8 cellular contexts compared by ENCODE assay signal in the genomic region with DNA sequence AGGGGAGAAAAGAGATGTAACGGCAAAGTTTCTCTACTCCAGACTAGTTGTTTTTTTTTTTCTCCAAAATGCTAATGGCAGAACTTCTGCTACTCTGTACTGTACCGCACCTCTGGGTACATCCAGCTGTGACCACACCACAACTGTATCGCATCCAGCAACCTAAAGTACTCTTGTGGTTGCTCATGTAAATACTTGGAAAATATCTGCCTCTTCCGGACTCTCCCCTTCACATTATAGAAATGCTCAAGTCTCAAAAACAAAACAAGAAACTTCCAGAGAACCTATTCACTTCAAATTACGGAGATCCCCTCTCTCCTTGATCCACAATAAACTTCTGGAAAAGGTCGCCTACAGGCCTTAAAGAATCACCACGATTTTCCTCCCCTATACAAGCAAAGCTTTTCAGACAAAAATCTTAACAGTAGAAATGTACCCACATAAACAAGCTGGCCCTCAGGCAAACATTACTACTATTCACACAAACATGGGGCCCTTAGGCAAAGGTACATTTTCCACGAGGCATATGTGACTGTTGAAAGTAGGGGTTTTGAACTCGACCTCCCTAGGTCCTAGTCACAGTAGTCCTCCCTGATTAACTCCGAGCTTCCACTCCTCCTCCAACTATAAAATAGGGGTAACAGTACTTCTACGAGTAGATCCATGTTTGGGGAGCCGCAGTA.
DNase-seq lines count a peak whose midpoint lies in the region; ATAC-seq and TF ChIP-seq lines count a peak whose summit lies in the region.

No MANE protein-coding gene starts in this region.

- peak overlapping the region; percentile 100 for H3K27ac Mint-ChIP-seq in central memory CD8-positive, alpha-beta T cell (ENCODE audit: low read depth)
- peak overlapping the region; percentile 94 to 100 (median 96) for H3K27ac Mint-ChIP-seq in naive B cell

- DNase-seq in central memory CD8-positive, alpha-beta T cell (ENCODE audit: low spot score in 2 of 2): no peak
- DNase-seq in naive B cell (no peak), NCI-H2029 treated with DMSO at 0.1 percent for 48 hours (lab: John Stamatoyannopoulos, UW) (no peak), HT-29 (ENCODE audit: low spot score) (no peak), NCI-H2081 (lab: John Stamatoyannopoulos, UW) (no peak)

- peak overlapping the region; percentile 61 for H3K4me2 ChIP-seq in KMS-11

- H3K79me2 ChIP-seq in ACC112 (ENCODE audit: control insufficient read depth, insufficient read depth, low read length, unreplicated experiment) (peaks cover 94% of the 10 kb centered on the region), KMS-11 (ENCODE audit: insufficient read depth, low read depth) (peaks cover 73% of the 10 kb centered on the region)

- H3K36me3 ChIP-seq in ACC112 (ENCODE audit: insufficient read depth, low read length) (peaks cover 19% of the 10 kb centered on the region), KMS-11 (ENCODE audit: insufficient read depth) (no peaks in the 10 kb centered on the region)

- no peak overlapping the region for H2AFZ ChIP-seq in ACC112 (ENCODE audit: low read length, unreplicated experiment)
- H2AFZ ChIP-seq in KMS-11 (ENCODE audit: low read depth): no peak overlapping the region

- no peaks in the 10 kb centered on the region for H3K9me3 Mint-ChIP-seq in central memory CD8-positive, alpha-beta T cell
- H3K9me3 Mint-ChIP-seq in naive B cell: peaks cover 0 to 4% (median 1%) of the 10 kb centered on the region in 7 donors

- no peak for ATAC-seq in central memory CD8-positive, alpha-beta T cell (replicated peaks; ENCODE audit: extremely low read depth, poor library complexity, severe bottlenecking)
- ATAC-seq in naive B cell (ENCODE audit: low read depth in 2 of 2) (no peak), HG03354 (IDR thresholded peaks at IDR 0.05; ENCODE audit: poor library complexity, severe bottlenecking, unreplicated experiment) (no peak)

- no peak for TF ChIP-seq CTCF in KMS-11 (conservative IDR thresholded peaks at IDR 0.05; ENCODE audit: low read depth, low read length)

- H3K27me3 Mint-ChIP-seq in central memory CD8-positive, alpha-beta T cell: no peaks in the 10 kb centered on the region
- peaks cover 0 to 5% (median 0%) of the 10 kb centered on the region in 3 donors for H3K27me3 Mint-ChIP-seq in naive B cell

- peak overlapping the region; percentile 92 for H3K4me3 Mint-ChIP-seq in central memory CD8-positive, alpha-beta T cell
- peak overlapping the region; percentile 79 to 93 (median 89) for H3K4me3 Mint-ChIP-seq in naive B cell

- H3K4me1 ChIP-seq in ACC112 (ENCODE audit: control insufficient read depth, insufficient read depth, low read length, unreplicated experiment) (peaks cover 22% of the 10 kb centered on the region), KMS-11 (ENCODE audit: low read depth, poor library complexity, severe bottlenecking) (peaks cover 28% of the 10 kb centered on the region)

- no peak overlapping the region; the same call in 1 of the 2 replicates for H3K9ac ChIP-seq in KMS-11

- H4K20me1 ChIP-seq in KMS-11 (ENCODE audit: insufficient read depth): peaks cover 19% of the 10 kb centered on the region; the same call in 1 of the 2 replicates

- H3K4me1 Mint-ChIP-seq in central memory CD8-positive, alpha-beta T cell: peaks cover 87% of the 10 kb centered on the region
- peaks cover 71 to 74% (median 73%) of the 10 kb centered on the region in 3 donors for H3K4me1 Mint-ChIP-seq in naive B cell

- H3K27me3 ChIP-seq in ACC112 (ENCODE audit: insufficient read depth, low read length) (no peaks in the 10 kb centered on the region), KMS-11 (ENCODE audit: insufficient read depth, low read depth) (no peaks in the 10 kb centered on the region)

- peak overlapping the region; percentile 77 for H3K4me3 ChIP-seq in ACC112 (ENCODE audit: low read depth, low read length)
- H3K4me3 ChIP-seq in KMS-11 (IDR thresholded peaks at IDR 0.05; ENCODE audit: insufficient read depth, low read depth, low read length): no peak overlapping the region

- peak overlapping the region; percentile 48 for H3K27ac ChIP-seq in ACC112 (ENCODE audit: low read depth, low read length)
- no peak overlapping the region for H3K27ac ChIP-seq in KMS-11

- H3K36me3 Mint-ChIP-seq in central memory CD8-positive, alpha-beta T cell (ENCODE audit: insufficient read depth): peaks cover 94% of the 10 kb centered on the region
- H3K36me3 Mint-ChIP-seq in naive B cell: peaks cover 15 to 40% of the 10 kb centered on the region in 2 donors
